17 cellular contexts compared by ENCODE assay signal in the genomic region with DNA sequence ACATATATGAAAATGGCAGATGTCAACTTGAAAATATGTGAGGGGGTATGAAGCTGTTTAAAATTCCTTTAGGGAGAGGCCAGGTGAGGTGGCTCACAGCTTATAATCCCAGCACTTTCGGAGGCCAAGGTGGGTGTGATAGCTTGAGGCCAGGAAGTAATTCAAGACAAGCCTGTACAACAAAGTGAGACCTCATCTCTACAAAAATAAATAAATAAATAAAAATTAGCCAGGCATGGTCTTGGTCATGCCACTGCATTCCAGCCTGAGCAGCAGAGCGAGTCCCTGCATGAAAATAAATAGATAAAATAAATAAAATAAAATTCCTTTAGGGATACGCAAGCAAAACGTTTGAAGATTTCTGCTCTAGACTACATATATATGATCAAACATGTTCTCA. TPM values are rescaled to one million over a fixed set of nuclear protein-coding genes. Genes with fewer than 3 reads are reported as not detected.
DNase-seq lines count a peak whose midpoint lies in the region; ATAC-seq and TF ChIP-seq lines count a peak whose summit lies in the region.
"Had no signal": no experiment of that assay in that cellular context is flagged by ENCODE, and none has a peak within 500 bp of the region (broad histone marks: within the 10 kb centered on the region; RNA-seq: fewer than 3 reads in every experiment).

No MANE protein-coding gene starts in this region.

- peaks cover 13% of the 10 kb centered on the region for H3K27me3 Mint-ChIP-seq in activated T-helper 2 cell treated with anti-CD3 and anti-CD28 coated beads, Interferon-gamma antibody, Interleukin-2, Interleukin-4, amounts not matched to agents 10 μg/mL and 5 μg/mL and 100 μg/mL, durations not matched to agents 14 hours and 24 hours and 36 hours (ENCODE audit: low read depth)

- DNase-seq in HPDE6-E6E7 (ENCODE audit: extremely low spot score) (peak; percentile 29), RWPE2 (ENCODE audit: low spot score) (peak; percentile 67), epithelial cell of prostate (ENCODE audit: low read depth, low spot score) (peak; percentile 73), kidney tubule cell (ENCODE audit: low spot score) (peak; percentile 40)
- DNase-seq in activated T-helper 2 cell treated with anti-CD3 and anti-CD28 coated beads, Interferon-gamma antibody, Interleukin-2, Interleukin-4, amounts not matched to agents 10 μg/mL and 5 μg/mL and 100 μg/mL, durations not matched to agents 14 hours and 24 hours and 36 hours (ENCODE audit: low spot score), result no peak
- DNase-seq: BE2C; C1 segment of cervical spinal cord; CD4-positive, CD25-positive, alpha-beta regulatory T cell; CD8-positive, alpha-beta memory T cell; COR-L47; HCEC 1CT had no signal

- no peaks in the 10 kb centered on the region for H3K27me3 ChIP-seq in RWPE2 (ENCODE audit: insufficient read depth, poor library complexity, severe bottlenecking)
- H3K27me3 ChIP-seq: BE2C had no signal

- peaks cover 14% of the 10 kb centered on the region for H3K4me1 ChIP-seq in RWPE2 (ENCODE audit: insufficient read depth, poor library complexity, severe bottlenecking)

- no peaks in the 10 kb centered on the region for H3K9me3 Mint-ChIP-seq in activated T-helper 2 cell treated with anti-CD3 and anti-CD28 coated beads, Interferon-gamma antibody, Interleukin-2, Interleukin-4, amounts not matched to agents 10 μg/mL and 5 μg/mL and 100 μg/mL, durations not matched to agents 14 hours and 24 hours and 36 hours
- H3K9me3 Mint-ChIP-seq: GM23338 had no signal

- no peak overlapping the region for H3K27ac Mint-ChIP-seq in activated T-helper 2 cell treated with anti-CD3 and anti-CD28 coated beads, Interferon-gamma antibody, Interleukin-2, Interleukin-4, amounts not matched to agents 10 μg/mL and 5 μg/mL and 100 μg/mL, durations not matched to agents 14 hours and 24 hours and 36 hours
- H3K27ac Mint-ChIP-seq: CD8-positive, alpha-beta memory T cell; GM23338; IgD-negative memory B cell had no signal

- no peak overlapping the region for H3K4me3 Mint-ChIP-seq in activated T-helper 2 cell treated with anti-CD3 and anti-CD28 coated beads, Interferon-gamma antibody, Interleukin-2, Interleukin-4, amounts not matched to agents 10 μg/mL and 5 μg/mL and 100 μg/mL, durations not matched to agents 14 hours and 24 hours and 36 hours (ENCODE audit: low read depth)
- H3K4me3 Mint-ChIP-seq: CD4-positive, CD25-positive, alpha-beta regulatory T cell; CD8-positive, alpha-beta memory T cell; GM23338; IgD-negative memory B cell had no signal

- H3K27ac ChIP-seq in RWPE2 (ENCODE audit: poor library complexity, severe bottlenecking), result peak overlapping the region; percentile 71
- H3K27ac ChIP-seq in epithelial cell of prostate, result peak overlapping the region; percentile 75

- no peak overlapping the region for H3K4me3 ChIP-seq in RWPE2 (ENCODE audit: severe bottlenecking)
- H3K4me3 ChIP-seq: GM23338 had no signal

- peak; percentile 95 for ATAC-seq in RWPE2 (ENCODE audit: low read depth)
- ATAC-seq in HG03159 (IDR thresholded peaks at IDR 0.05; ENCODE audit: unreplicated experiment), result no peak
- ATAC-seq in HG02938 (IDR thresholded peaks at IDR 0.05; ENCODE audit: unreplicated experiment), result no peak
- ATAC-seq: GM23338, HepG2 had no signal

- no peaks in the 10 kb centered on the region for H3K36me3 ChIP-seq in RWPE2 (ENCODE audit: low read depth)
- H3K36me3 ChIP-seq: BE2C had no signal

- no peaks in the 10 kb centered on the region for H3K36me3 Mint-ChIP-seq in activated T-helper 2 cell treated with anti-CD3 and anti-CD28 coated beads, Interferon-gamma antibody, Interleukin-2, Interleukin-4, amounts not matched to agents 10 μg/mL and 5 μg/mL and 100 μg/mL, durations not matched to agents 14 hours and 24 hours and 36 hours (ENCODE audit: low read depth)
- H3K36me3 Mint-ChIP-seq: CD4-positive, CD25-positive, alpha-beta regulatory T cell; IgD-negative memory B cell had no signal

- TF ChIP-seq CTCF in RWPE2 (IDR thresholded peaks at IDR 0.05; ENCODE audit: poor library complexity, severe bottlenecking), result no peak

- intact Hi-C loops in activated T-helper 2 cell treated with anti-CD3 and anti-CD28 coated beads, Interferon-gamma antibody, Interleukin-2, Interleukin-4, amounts not matched to agents 10 μg/mL and 5 μg/mL and 100 μg/mL, durations not matched to agents 14 hours and 24 hours and 36 hours (cut with micrococcal nuclease), result no loop called here

- no peaks in the 10 kb centered on the region for H3K9me3 ChIP-seq in RWPE2 (ENCODE audit: severe bottlenecking)

- peaks cover 7% of the 10 kb centered on the region for H3K4me1 Mint-ChIP-seq in activated T-helper 2 cell treated with anti-CD3 and anti-CD28 coated beads, Interferon-gamma antibody, Interleukin-2, Interleukin-4, amounts not matched to agents 10 μg/mL and 5 μg/mL and 100 μg/mL, durations not matched to agents 14 hours and 24 hours and 36 hours (ENCODE audit: low read depth)
- H3K4me1 Mint-ChIP-seq: CD4-positive, CD25-positive, alpha-beta regulatory T cell; CD8-positive, alpha-beta memory T cell; GM23338; IgD-negative memory B cell had no signal

RNA-seq across cellular contexts. Expression of a gene that starts 38.1 kb away (rescaled TPM):
- total RNA-seq in activated T-helper 2 cell treated with anti-CD3 and anti-CD28 coated beads, Interferon-gamma antibody, Interleukin-2, Interleukin-4, amounts not matched to agents 10 μg/mL and 5 μg/mL and 100 μg/mL, durations not matched to agents 14 hours and 24 hours and 36 hours, result not detected in 2 replicates
- total RNA-seq: A172; CD4-positive, CD25-positive, alpha-beta regulatory T cell; CD8-positive, alpha-beta memory T cell; HepG2 had no signal
